ENCODE assay signal across 16 cellular contexts in the genomic region with DNA sequence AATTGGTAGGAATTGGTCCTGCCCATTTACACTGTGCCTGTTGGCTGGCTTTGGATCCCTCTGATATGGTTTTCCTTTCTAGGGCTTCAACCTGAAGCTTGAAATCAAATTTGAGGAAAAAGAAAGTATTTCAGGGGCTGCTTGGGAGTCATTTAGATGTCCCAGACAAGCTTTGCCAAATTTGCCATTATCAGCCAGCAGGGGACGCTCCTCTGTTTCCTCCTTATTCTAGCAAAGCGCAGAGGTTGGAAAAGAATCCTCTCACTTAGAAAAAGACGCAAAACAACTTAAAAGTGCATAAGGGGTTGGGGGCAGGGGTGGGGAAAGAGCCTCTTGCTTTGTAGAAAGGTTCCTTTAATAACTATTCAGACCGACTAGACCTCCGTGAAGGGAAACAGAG.
DNase-seq lines count a peak whose midpoint lies in the region; TF ChIP-seq lines count a peak whose summit lies in the region.
"Had no signal": no experiment of that assay in that cellular context is flagged by ENCODE, and none has a peak within 500 bp of the region (broad histone marks: within the 10 kb centered on the region; RNA-seq: fewer than 3 reads in every experiment).

No MANE protein-coding gene starts in this region.

- H3K9me3 Mint-ChIP-seq in neural crest cell = no peaks in the 10 kb centered on the region

- no peak for TF ChIP-seq EP300 in Ishikawa (IDR thresholded peaks at IDR 0.05; ENCODE audit: borderline replicate concordance)

- peak; percentile 11; the same call in 1 of the 2 replicates for TF ChIP-seq RAD21 in Ishikawa (IDR thresholded peaks at IDR 0.05; ENCODE audit: low read depth)

- DNase-seq in WERI-Rb-1 = no peak
- no peak for DNase-seq in neural crest cell (ENCODE audit: low read depth, low spot score)
- no peak for DNase-seq in medulla oblongata (ENCODE audit: extremely low spot score)
- no peak for DNase-seq in H4 (ENCODE audit: low spot score)
- no peak for DNase-seq in activated T-cell treated with anti-CD3 and anti-CD28 coated beads for 4 hours
- DNase-seq: activated CD4-positive, alpha-beta T cell treated with anti-CD3 and anti-CD28 coated beads, Interleukin-2, amount 50 U/mL, for 1 hour; Calu3; heart left ventricle; left ventricle myocardium inferior; NCI-H2081 treated with DMSO at 0.1 percent for 48 hours had no signal

- H3K4me3 ChIP-seq in WERI-Rb-1 (ENCODE audit: low read depth, low read length) = no peak overlapping the region
- H3K4me3 ChIP-seq: heart left ventricle, K562, left ventricle myocardium inferior, thoracic aorta had no signal

- H3K27me3 Mint-ChIP-seq in neural crest cell (ENCODE audit: low read depth) = no peaks in the 10 kb centered on the region

- H3K27ac ChIP-seq in WERI-Rb-1 = no peak overlapping the region
- H3K27ac ChIP-seq: heart left ventricle, left ventricle myocardium inferior, neutrophil, thoracic aorta had no signal

- TF ChIP-seq CTCF in GM12872 (IDR thresholded peaks at IDR 0.05; ENCODE audit: insufficient read depth, low read depth, low read length) (peak; percentile 70), WERI-Rb-1 (IDR thresholded peaks at IDR 0.05; ENCODE audit: low read depth, low read length) (0 out of 2 replicates have a peak, but pooled peaks have one; percentile 5), neural crest cell (conservative IDR thresholded peaks at IDR 0.05) (peak; percentile 27)

- H3K36me3 ChIP-seq in WERI-Rb-1 = no peaks in the 10 kb centered on the region
- H3K36me3 ChIP-seq: heart left ventricle, left ventricle myocardium inferior, neutrophil, thoracic aorta had no signal

- H3K9me3 ChIP-seq in WERI-Rb-1 (ENCODE audit: severe bottlenecking) = no peaks in the 10 kb centered on the region
- H3K9me3 ChIP-seq: neutrophil, thoracic aorta had no signal

- H3K36me3 Mint-ChIP-seq in neural crest cell (ENCODE audit: low read depth) = no peaks in the 10 kb centered on the region
- H3K36me3 Mint-ChIP-seq: brain had no signal

- H3K27me3 ChIP-seq in WERI-Rb-1 (ENCODE audit: insufficient read depth, low read depth, severe bottlenecking) = no peaks in the 10 kb centered on the region
- H3K27me3 ChIP-seq: heart left ventricle, neutrophil had no signal

- H3K27ac Mint-ChIP-seq in neural crest cell (ENCODE audit: unreplicated experiment) = no peak overlapping the region

- H3K4me3 Mint-ChIP-seq in neural crest cell = no peak overlapping the region

- no peaks in the 10 kb centered on the region for H3K4me1 Mint-ChIP-seq in neural crest cell

TF ChIP-seq in Ishikawa, 13 proteins besides CTCF, POLR2A, EP300 and RAD21:
- no peak for TF ChIP-seq ZBTB7A (IDR thresholded peaks at IDR 0.05; ENCODE audit: low read depth)
- no peak for TF ChIP-seq CREB1 (IDR thresholded peaks at IDR 0.05; ENCODE audit: low read depth)
- no peak for TF ChIP-seq TEAD4 (IDR thresholded peaks at IDR 0.05)
- no peak for TF ChIP-seq CEBPB (IDR thresholded peaks at IDR 0.05)
- no peak for TF ChIP-seq TAF1 (IDR thresholded peaks at IDR 0.05; ENCODE audit: low read depth)
- TF ChIP-seq, protein P1, sequence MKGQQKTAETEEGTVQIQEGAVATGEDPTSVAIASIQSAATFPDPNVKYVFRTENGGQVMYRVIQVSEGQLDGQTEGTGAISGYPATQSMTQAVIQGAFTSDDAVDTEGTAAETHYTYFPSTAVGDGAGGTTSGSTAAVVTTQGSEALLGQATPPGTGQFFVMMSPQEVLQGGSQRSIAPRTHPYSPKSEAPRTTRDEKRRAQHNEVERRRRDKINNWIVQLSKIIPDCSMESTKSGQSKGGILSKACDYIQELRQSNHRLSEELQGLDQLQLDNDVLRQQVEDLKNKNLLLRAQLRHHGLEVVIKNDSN (IDR thresholded peaks at IDR 0.05) = no peak
- no peak for TF ChIP-seq FOXM1 (IDR thresholded peaks at IDR 0.05; ENCODE audit: borderline replicate concordance, low read depth)
- no peak for TF ChIP-seq TCF12 (IDR thresholded peaks at IDR 0.05; ENCODE audit: low read depth)
- no peak for TF ChIP-seq YY1 (IDR thresholded peaks at IDR 0.05; ENCODE audit: low read depth)
- TF ChIP-seq EGR1 (IDR thresholded peaks at IDR 0.05) = no peak
- TF ChIP-seq, protein P2, sequence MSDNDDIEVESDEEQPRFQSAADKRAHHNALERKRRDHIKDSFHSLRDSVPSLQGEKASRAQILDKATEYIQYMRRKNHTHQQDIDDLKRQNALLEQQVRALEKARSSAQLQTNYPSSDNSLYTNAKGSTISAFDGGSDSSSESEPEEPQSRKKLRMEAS (IDR thresholded peaks at IDR 0.05) = no peak
- TF ChIP-seq NFIC (IDR thresholded peaks at IDR 0.05) = no peak
- TF ChIP-seq, protein P3, sequence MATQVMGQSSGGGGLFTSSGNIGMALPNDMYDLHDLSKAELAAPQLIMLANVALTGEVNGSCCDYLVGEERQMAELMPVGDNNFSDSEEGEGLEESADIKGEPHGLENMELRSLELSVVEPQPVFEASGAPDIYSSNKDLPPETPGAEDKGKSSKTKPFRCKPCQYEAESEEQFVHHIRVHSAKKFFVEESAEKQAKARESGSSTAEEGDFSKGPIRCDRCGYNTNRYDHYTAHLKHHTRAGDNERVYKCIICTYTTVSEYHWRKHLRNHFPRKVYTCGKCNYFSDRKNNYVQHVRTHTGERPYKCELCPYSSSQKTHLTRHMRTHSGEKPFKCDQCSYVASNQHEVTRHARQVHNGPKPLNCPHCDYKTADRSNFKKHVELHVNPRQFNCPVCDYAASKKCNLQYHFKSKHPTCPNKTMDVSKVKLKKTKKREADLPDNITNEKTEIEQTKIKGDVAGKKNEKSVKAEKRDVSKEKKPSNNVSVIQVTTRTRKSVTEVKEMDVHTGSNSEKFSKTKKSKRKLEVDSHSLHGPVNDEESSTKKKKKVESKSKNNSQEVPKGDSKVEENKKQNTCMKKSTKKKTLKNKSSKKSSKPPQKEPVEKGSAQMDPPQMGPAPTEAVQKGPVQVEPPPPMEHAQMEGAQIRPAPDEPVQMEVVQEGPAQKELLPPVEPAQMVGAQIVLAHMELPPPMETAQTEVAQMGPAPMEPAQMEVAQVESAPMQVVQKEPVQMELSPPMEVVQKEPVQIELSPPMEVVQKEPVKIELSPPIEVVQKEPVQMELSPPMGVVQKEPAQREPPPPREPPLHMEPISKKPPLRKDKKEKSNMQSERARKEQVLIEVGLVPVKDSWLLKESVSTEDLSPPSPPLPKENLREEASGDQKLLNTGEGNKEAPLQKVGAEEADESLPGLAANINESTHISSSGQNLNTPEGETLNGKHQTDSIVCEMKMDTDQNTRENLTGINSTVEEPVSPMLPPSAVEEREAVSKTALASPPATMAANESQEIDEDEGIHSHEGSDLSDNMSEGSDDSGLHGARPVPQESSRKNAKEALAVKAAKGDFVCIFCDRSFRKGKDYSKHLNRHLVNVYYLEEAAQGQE (IDR thresholded peaks at IDR 0.05; ENCODE audit: low read depth) = no peak

Comparison
In these comparisons a context has a peak if more than half of its experiments do, and no peak if none do; other contexts are left out.
1. CTCF ChIP-seq: peak in every context shown above with its lines; median percentile 70 in GM12872; 27 in neural crest cell; 5 in WERI-Rb-1.